In genomic region chr9:113416149-113416726, GRCh38 we compare ENCODE assay signal across 9 cellular contexts.
A peak's percentile ranks its signal among the peaks of the same experiment; 100 is the strongest.
DNase-seq lines count a peak whose midpoint lies in the region; ATAC-seq and TF ChIP-seq lines count a peak whose summit lies in the region.
"Had no signal": no experiment of that assay in that cellular context is flagged by ENCODE, and none has a peak within 500 bp of the region (broad histone marks: within the 10 kb centered on the region; RNA-seq: fewer than 3 reads in every experiment).

No MANE protein-coding gene starts in this region.

- no peak for TF ChIP-seq POLR2A in GM18505 (IDR thresholded peaks at IDR 0.05; ENCODE audit: borderline replicate concordance, extremely low read depth, insufficient read depth, insufficient read length)

- peak; percentile 89 for ATAC-seq in GM18505 (IDR thresholded peaks at IDR 0.05; ENCODE audit: unreplicated experiment)
- ATAC-seq in GM21515 (IDR thresholded peaks at IDR 0.05; ENCODE audit: unreplicated experiment): peak; percentile 96
- ATAC-seq in HG03354 (IDR thresholded peaks at IDR 0.05; ENCODE audit: poor library complexity, severe bottlenecking, unreplicated experiment): peak; percentile 97
- no peak for ATAC-seq in stimulated activated naive CD8-positive, alpha-beta T cell treated with anti-CD3 and anti-CD28 coated beads, Interleukin-15, Interleukin-2, amounts not matched to agents 100 U/mL and 50 U/mL, for 24 hours
- no peak for ATAC-seq in GM18519 (IDR thresholded peaks at IDR 0.05; ENCODE audit: low FRiP score, unreplicated experiment)

- DNase-seq in foreskin melanocyte: peak; percentile 35
- DNase-seq in NCI-H774 (lab: John Stamatoyannopoulos, UW): no peak
- DNase-seq in stimulated activated naive CD8-positive, alpha-beta T cell treated with anti-CD3 and anti-CD28 coated beads, Interleukin-15, Interleukin-2, amounts not matched to agents 100 U/mL and 50 U/mL, for 24 hours: no peak
- no peak for DNase-seq in NCI-H1092 (lab: John Stamatoyannopoulos, UW)
- DNase-seq: DND-41 had no signal

Comparison
In these comparisons a context has a peak if more than half of its experiments do, and no peak if none do; other contexts are left out.
1. ATAC-seq: peak in GM18505 (single experiment), GM21515 (single experiment) and HG03354 (single experiment); none in stimulated activated naive CD8-positive, alpha-beta T cell treated with anti-CD3 and anti-CD28 coated beads, Interleukin-15, Interleukin-2, amounts not matched to agents 100 U/mL and 50 U/mL, for 24 hours (single experiment) and GM18519 (single experiment).